In genomic region chr14:83828406-83828805, GRCh38 we compare ENCODE assay signal across 20 cellular contexts.
"Had no signal": no experiment of that assay in that cellular context is flagged by ENCODE, and none has a peak within 500 bp of the region (broad histone marks: within the 10 kb centered on the region; RNA-seq: fewer than 3 reads in every experiment).

No MANE protein-coding gene starts in this region.

- DNase-seq: heart left ventricle; hippocampal formation; mammary epithelial cell; mucosa of descending colon; naive thymus-derived CD8-positive, alpha-beta T cell; psoas muscle; retina; right lobe of liver; stimulated activated CD4-positive, alpha-beta T cell treated with anti-CD3 and anti-CD28 coated beads, Interleukin-2, amount 100 ng/mL, for 24 hours; stimulated activated CD4-positive, alpha-beta T cell treated with anti-CD3 and anti-CD28 coated beads, Interleukin-4, amount 100 ng/mL, for 4 hours; stimulated activated naive B cell treated with anti-CD40 and anti-IgM and Interleukin-4, amounts not matched to agents 10 μg/mL and 1 μg/mL and 100 μg/mL, for 72 hours; stimulated activated naive CD8-positive, alpha-beta T cell treated with anti-CD3 and anti-CD28 coated beads, Interleukin-15, amount 100 ng/mL, for 72 hours; testis; upper lobe of right lung had no signal

- FAIRE-seq: frontal cortex, islet of Langerhans had no signal

- H3K4me3 ChIP-seq: heart left ventricle, mucosa of descending colon, psoas muscle, right lobe of liver, testis, tibial nerve, upper lobe of right lung, vagina had no signal

- H3K36me3 ChIP-seq: heart left ventricle, neutrophil, right lobe of liver, tibial nerve, upper lobe of right lung, vagina had no signal

- H3K9me3 ChIP-seq: heart left ventricle, neutrophil, psoas muscle, right lobe of liver, testis, upper lobe of right lung, vagina had no signal

- H3K27me3 ChIP-seq: heart left ventricle, neutrophil, right lobe of liver, testis, tibial nerve, upper lobe of right lung, vagina had no signal

- H3K4me1 ChIP-seq: psoas muscle, right lobe of liver, testis, tibial nerve, upper lobe of right lung, vagina had no signal

- ATAC-seq: heart left ventricle; left lobe of liver; mucosa of descending colon; naive thymus-derived CD8-positive, alpha-beta T cell; psoas muscle; right lobe of liver; stimulated activated naive B cell treated with anti-CD40 and anti-IgM and Interleukin-4, amounts not matched to agents 10 μg/mL and 1 μg/mL and 100 μg/mL, for 72 hours; stimulated activated naive CD8-positive, alpha-beta T cell treated with anti-CD3 and anti-CD28 coated beads, Interleukin-15, amount 100 ng/mL, for 72 hours; upper lobe of right lung had no signal

- H3K27ac ChIP-seq: heart left ventricle, neutrophil, psoas muscle, right lobe of liver, testis, tibial nerve, upper lobe of right lung, vagina had no signal
